10 cellular contexts compared by ENCODE assay signal in the genomic region with DNA sequence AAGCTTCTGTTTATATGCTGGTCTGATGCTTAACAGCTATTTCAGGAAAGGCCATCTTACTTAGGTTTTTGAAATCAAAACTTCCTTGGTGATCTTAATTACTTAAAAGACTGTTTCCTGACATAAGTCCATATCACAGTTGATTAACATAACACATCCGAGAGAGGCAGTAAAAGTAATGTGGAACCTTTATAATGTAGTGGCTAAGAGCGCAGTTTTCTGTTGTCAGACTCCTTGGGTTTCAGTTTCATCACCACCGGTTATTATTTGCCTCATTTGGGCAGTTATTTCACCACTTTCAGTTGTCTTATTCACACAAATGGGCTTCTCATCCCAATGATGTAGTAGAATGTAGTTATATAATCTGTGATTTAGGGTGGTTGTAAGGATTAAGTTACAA. TPM values are rescaled to one million over a fixed set of nuclear protein-coding genes. Genes with fewer than 3 reads are reported as not detected.
DNase-seq lines count a peak whose midpoint lies in the region; ATAC-seq and TF ChIP-seq lines count a peak whose summit lies in the region.
"Had no signal": no experiment of that assay in that cellular context is flagged by ENCODE, and none has a peak within 500 bp of the region (broad histone marks: within the 10 kb centered on the region; RNA-seq: fewer than 3 reads in every experiment).

No MANE protein-coding gene starts in this region.

- 78 to 90% methylated on average over 3 of the region's 3 CpGs for WGBS in testis, 2 donors

- H3K9me3 Mint-ChIP-seq in activated T-helper 17 cell treated with anti-CD3 and anti-CD28 coated beads, Interleukin-2, amount 50 U/mL, for 72 hours, result no peaks in the 10 kb centered on the region
- H3K9me3 Mint-ChIP-seq: endodermal cell had no signal

- H3K4me3 ChIP-seq in testis (no peak overlapping the region), colonic mucosa (no peak overlapping the region)

- no peak overlapping the region for H3K27ac ChIP-seq in testis
- no peak overlapping the region for H3K27ac ChIP-seq in colonic mucosa

- no peak for DNase-seq in iPS-NIHi7 (ENCODE audit: extremely low spot score)
- DNase-seq in D341Med (ENCODE audit: low spot score), result no peak
- DNase-seq in testis, result no peak
- DNase-seq in colonic mucosa, result no peak
- DNase-seq: activated CD8-positive, alpha-beta memory T cell treated with anti-CD3 and anti-CD28 coated beads, Interleukin-2, amount 50 U/mL, for 4 hours; endodermal cell had no signal

- H3K9ac ChIP-seq in colonic mucosa (ENCODE audit: low read depth in 2 of 2, low read length in 2 of 2), result no peak overlapping the region

- TF ChIP-seq POLR2A in testis (IDR thresholded peaks at IDR 0.05), result no peak

- intact Hi-C loops in testis (cut with DNase I; ENCODE audit: low total_unique reads) (no loop called here), colonic mucosa (cut with DNase I) (no loop called here)

- no peaks in the 10 kb centered on the region for H3K9me3 ChIP-seq in testis
- H3K9me3 ChIP-seq in colonic mucosa, result no peaks in the 10 kb centered on the region

- H3K4me1 ChIP-seq in testis (no peaks in the 10 kb centered on the region), colonic mucosa (no peaks in the 10 kb centered on the region)

- H3K4me1 Mint-ChIP-seq in activated T-helper 17 cell treated with anti-CD3 and anti-CD28 coated beads, Interleukin-2, amount 50 U/mL, for 72 hours, result peaks cover 34% of the 10 kb centered on the region

- H3K36me3 ChIP-seq in testis (ENCODE audit: low read depth, missing control alignments) (no peaks in the 10 kb centered on the region), colonic mucosa (peaks cover 10% of the 10 kb centered on the region)

- peaks cover 35% of the 10 kb centered on the region for H3K36me3 Mint-ChIP-seq in activated T-helper 17 cell treated with anti-CD3 and anti-CD28 coated beads, Interleukin-2, amount 50 U/mL, for 72 hours (ENCODE audit: low read depth)

- H3K27me3 ChIP-seq in testis (no peaks in the 10 kb centered on the region), colonic mucosa (no peaks in the 10 kb centered on the region)

- H3K4me3 Mint-ChIP-seq in activated T-helper 17 cell treated with anti-CD3 and anti-CD28 coated beads, Interleukin-2, amount 50 U/mL, for 72 hours, result peak overlapping the region; percentile 29
- H3K4me3 Mint-ChIP-seq: endodermal cell had no signal

- H3K27me3 Mint-ChIP-seq in activated T-helper 17 cell treated with anti-CD3 and anti-CD28 coated beads, Interleukin-2, amount 50 U/mL, for 72 hours, result no peaks in the 10 kb centered on the region

- ATAC-seq in GM18498 (IDR thresholded peaks at IDR 0.05; ENCODE audit: unreplicated experiment), result peak; percentile 86
- peak; percentile 61 for ATAC-seq in GM21360 (IDR thresholded peaks at IDR 0.05; ENCODE audit: unreplicated experiment)
- ATAC-seq in HG03095 (IDR thresholded peaks at IDR 0.05; ENCODE audit: unreplicated experiment), result peak; percentile 66
- ATAC-seq in activated T-helper 17 cell treated with anti-CD3 and anti-CD28 coated beads, Interleukin-2, amount 50 U/mL, for 72 hours (replicated peaks), result no peak

- H3K27ac Mint-ChIP-seq in activated T-helper 17 cell treated with anti-CD3 and anti-CD28 coated beads, Interleukin-2, amount 50 U/mL, for 72 hours, result peak overlapping the region; percentile 15
- H3K27ac Mint-ChIP-seq: endodermal cell had no signal

- TF ChIP-seq CTCF in testis (IDR thresholded peaks at IDR 0.05), result no peak
- no peak for TF ChIP-seq CTCF in colonic mucosa (IDR thresholded peaks at IDR 0.05)

RNA-seq across cellular contexts. Expression of gene TBC1D15, which starts 30.9 kb away (rescaled TPM):
- total RNA-seq in activated T-helper 17 cell treated with anti-CD3 and anti-CD28 coated beads, Interleukin-2, amount 50 U/mL, for 72 hours, result 10 to 100 TPM; 56.3 to 81.9 TPM
- total RNA-seq in testis (10 to 100 TPM; 42.3 to 44.0 TPM), colonic mucosa (10 to 100 TPM; 22.2 to 37.9 TPM)
- polyA plus RNA-seq in testis (ENCODE audit: insufficient read depth, low read depth, low replicate concordance), result 52.9 TPM
